Comparison of ENCODE assay signal across 17 cellular contexts in the genomic region with DNA sequence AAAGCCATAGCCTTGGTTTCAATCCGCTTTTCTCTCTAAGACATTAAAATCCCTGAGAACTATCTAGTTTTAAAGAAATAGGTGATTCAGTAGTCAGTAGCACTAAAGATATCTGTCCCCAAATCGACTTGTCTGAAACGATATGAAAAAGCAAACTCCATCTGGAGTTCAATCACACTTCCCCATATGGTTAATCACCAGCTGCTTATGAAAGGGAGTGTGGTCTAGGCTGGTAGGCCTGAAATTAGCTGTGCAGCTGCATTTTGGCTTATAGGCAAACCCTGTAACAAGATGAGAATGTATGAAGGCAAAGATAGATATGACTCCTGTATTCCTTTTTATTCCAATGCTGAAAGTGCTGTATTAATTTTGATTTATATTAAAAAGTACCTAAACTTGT.
DNase-seq lines count a peak whose midpoint lies in the region; ATAC-seq and TF ChIP-seq lines count a peak whose summit lies in the region.
"Had no signal": no experiment of that assay in that cellular context is flagged by ENCODE, and none has a peak within 500 bp of the region (broad histone marks: within the 10 kb centered on the region; RNA-seq: fewer than 3 reads in every experiment).

No MANE protein-coding gene starts in this region.

- DNase-seq in NCI-H1694 treated with DMSO at 0.1 percent for 48 hours (lab: John Stamatoyannopoulos, UW) (peak; percentile 78), kidney tubule cell (ENCODE audit: low spot score) (peak; percentile 0), BE2C (no peak), foreskin melanocyte (no peak)
- DNase-seq in central memory CD4-positive, alpha-beta T cell = no peak
- DNase-seq: activated CD4-positive, alpha-beta T cell treated with anti-CD3 and anti-CD28 coated beads, Interleukin-2, amount 10 ng/mL, durations not matched to agents 24 days and 14 days; activated naive CD8-positive, alpha-beta T cell treated with anti-CD3 and anti-CD28 coated beads, Interleukin-2, amount 10 ng/mL, durations not matched to agents 7 days and 5 days; left colon; NCI-H2227 treated with DMSO at 0.1 percent for 48 hours; ovary; sigmoid colon; stimulated activated CD4-positive, alpha-beta T cell treated with anti-CD3 and anti-CD28 coated beads, Interleukin-2, amount 100 ng/mL, for 48 hours; thyroid gland had no signal

- no peak overlapping the region for H3K4me3 ChIP-seq in BE2C (ENCODE audit: low read depth, low read length)
- H3K4me3 ChIP-seq: hepatocyte, ovary, sigmoid colon, thyroid gland had no signal

- no peaks in the 10 kb centered on the region for H3K9me3 ChIP-seq in BE2C
- H3K9me3 ChIP-seq: ovary, sigmoid colon, thyroid gland had no signal

- H3K27me3 ChIP-seq in BE2C = no peaks in the 10 kb centered on the region
- H3K27me3 ChIP-seq: hepatocyte, ovary, sigmoid colon, thyroid gland had no signal

- no peak for TF ChIP-seq CTCF in BE2C (IDR thresholded peaks at IDR 0.05; ENCODE audit: low read depth, low read length)

- H3K4me1 ChIP-seq in BE2C = no peaks in the 10 kb centered on the region
- H3K4me1 ChIP-seq: sigmoid colon, thyroid gland had no signal

- ATAC-seq in GM19043 (IDR thresholded peaks at IDR 0.05; ENCODE audit: low read depth, unreplicated experiment) (peak; percentile 57), HG02798 (IDR thresholded peaks at IDR 0.05; ENCODE audit: poor library complexity, unreplicated experiment) (peak; percentile 65), HG03045 (IDR thresholded peaks at IDR 0.05; ENCODE audit: unreplicated experiment) (no peak)
- ATAC-seq: left colon had no signal

- no peaks in the 10 kb centered on the region for H3K36me3 ChIP-seq in BE2C
- H3K36me3 ChIP-seq: ovary, sigmoid colon, thyroid gland had no signal

Comparison
In these comparisons a context has a peak if more than half of its experiments do, and no peak if none do; other contexts are left out.
1. DNase-seq: peak in NCI-H1694 treated with DMSO at 0.1 percent for 48 hours (single experiment) and kidney tubule cell (single experiment); none in central memory CD4-positive, alpha-beta T cell (single experiment), BE2C (single experiment) and foreskin melanocyte (single experiment).